1 cellular context compared by ENCODE assay signal in the genomic region with DNA sequence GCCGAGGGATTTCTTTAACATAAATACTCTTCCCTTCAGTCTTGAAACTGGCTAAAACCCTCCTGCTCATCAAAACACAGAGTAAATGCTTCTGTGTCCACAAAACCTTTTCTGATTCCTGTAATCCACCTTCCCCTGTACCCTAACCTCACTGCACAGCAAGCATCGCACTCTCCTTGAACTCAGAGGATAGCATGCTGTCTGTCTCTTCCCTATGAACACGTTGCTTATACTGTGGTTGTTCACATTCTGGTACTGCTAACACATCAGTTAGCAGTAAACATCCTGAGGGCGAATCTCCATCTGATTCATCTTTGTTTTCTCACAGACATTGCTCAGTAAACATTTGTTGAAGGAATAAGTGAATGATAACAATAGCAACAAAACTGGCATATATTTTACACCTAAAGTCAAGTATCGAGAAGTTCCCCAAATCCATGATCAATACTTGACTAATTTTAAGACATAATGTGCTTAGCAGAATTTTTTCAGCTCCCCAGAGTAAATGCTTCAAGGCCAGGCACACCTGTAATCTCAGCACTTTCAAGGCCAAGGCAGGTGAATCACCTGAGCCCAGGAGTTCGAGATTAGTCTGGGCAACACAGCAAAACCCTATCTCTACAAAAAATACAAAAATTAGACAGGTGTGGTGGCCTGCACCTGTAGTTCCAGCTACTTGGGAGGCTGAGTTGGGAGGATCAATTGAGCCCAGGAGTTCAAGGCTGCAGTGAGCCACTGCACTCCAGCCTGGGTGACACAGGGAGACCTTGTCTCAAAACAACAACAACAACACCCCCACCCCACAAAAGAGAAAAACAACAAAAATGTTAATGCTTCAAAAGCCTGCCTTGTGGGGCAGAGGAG.
TF ChIP-seq lines count a peak whose summit lies in the region.

No MANE protein-coding gene starts in this region.

TF ChIP-seq in HepG2, 621 proteins besides CTCF, POLR2A, EP300 and RAD21 (continued from another document and continues in another):
- TF ChIP-seq, protein P1, sequence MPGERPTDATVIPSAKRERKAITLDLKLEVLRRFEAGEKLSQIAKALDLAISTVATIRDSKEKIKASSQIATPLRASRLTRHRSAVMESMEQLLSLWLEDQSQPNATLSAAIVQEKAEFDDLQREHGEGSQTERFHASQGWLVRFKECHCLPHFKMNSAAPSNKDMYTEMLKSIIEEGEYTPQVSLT (CRISPR knock-in tag; IDR thresholded peaks at IDR 0.05; ENCODE audit: borderline replicate concordance, low read depth), result 0 out of 2 replicates have a peak, but pooled peaks have one; percentile 24
- TF ChIP-seq FLYWCH1 (CRISPR knock-in tag; IDR thresholded peaks at IDR 0.05), result no peak
- no peak for TF ChIP-seq PHF8 (CRISPR knock-in tag; IDR thresholded peaks at IDR 0.05)
- TF ChIP-seq HIVEP1 (CRISPR knock-in tag; IDR thresholded peaks at IDR 0.05), result no peak
- no peak for TF ChIP-seq MYC (CRISPR knock-in tag; IDR thresholded peaks at IDR 0.05; ENCODE audit: borderline replicate concordance)
- peak; percentile 79 for TF ChIP-seq SAP130 (CRISPR knock-in tag; IDR thresholded peaks at IDR 0.05; ENCODE audit: low read depth)
- no peak for TF ChIP-seq ZNF224 (CRISPR knock-in tag; IDR thresholded peaks at IDR 0.05)
- no peak for TF ChIP-seq SNAPC2 (CRISPR knock-in tag; IDR thresholded peaks at IDR 0.05)
- no peak for TF ChIP-seq ZNF746 (CRISPR knock-in tag; IDR thresholded peaks at IDR 0.05)
- TF ChIP-seq ZNF367 (CRISPR knock-in tag; IDR thresholded peaks at IDR 0.05; ENCODE audit: borderline replicate concordance), result no peak
- TF ChIP-seq ZFP36 (IDR thresholded peaks at IDR 0.05; ENCODE audit: borderline replicate concordance, low read depth, low read length, partially characterized antibody), result no peak
- no peak for TF ChIP-seq ZNF562 (CRISPR knock-in tag; IDR thresholded peaks at IDR 0.05; ENCODE audit: borderline replicate concordance)
- TF ChIP-seq HOXA5 (CRISPR knock-in tag; IDR thresholded peaks at IDR 0.05), result 0 out of 2 replicates have a peak, but pooled peaks have one; percentile 41
- no peak for TF ChIP-seq ZNF510 (CRISPR knock-in tag; IDR thresholded peaks at IDR 0.05; ENCODE audit: low read depth)
- TF ChIP-seq FOXP1 (IDR thresholded peaks at IDR 0.05), result peak; percentile 24; the same call in 1 of the 2 replicates
- peak; percentile 98 for TF ChIP-seq FOXP1 (CRISPR knock-in tag; IDR thresholded peaks at IDR 0.05)
- peak; percentile 88 for TF ChIP-seq ZKSCAN8 (CRISPR knock-in tag; IDR thresholded peaks at IDR 0.05; ENCODE audit: borderline replicate concordance)
- peak; percentile 39; the same call in 1 of the 2 replicates for TF ChIP-seq KDM3A (CRISPR knock-in tag; IDR thresholded peaks at IDR 0.05; ENCODE audit: low read depth)
- peak; percentile 75; the same call in 1 of the 2 replicates for TF ChIP-seq HDAC2 (CRISPR knock-in tag; IDR thresholded peaks at IDR 0.05)
- no peak for TF ChIP-seq HOXD1 (CRISPR knock-in tag; IDR thresholded peaks at IDR 0.05)
- TF ChIP-seq ZC3H4 (CRISPR knock-in tag; IDR thresholded peaks at IDR 0.05; ENCODE audit: borderline replicate concordance), result no peak
- no peak for TF ChIP-seq MAF1 (CRISPR knock-in tag; IDR thresholded peaks at IDR 0.05; ENCODE audit: borderline replicate concordance)
- no peak for TF ChIP-seq BHLHE40 (IDR thresholded peaks at IDR 0.05; ENCODE audit: low read length)
- no peak for TF ChIP-seq ZNF326 (CRISPR knock-in tag; IDR thresholded peaks at IDR 0.05; ENCODE audit: borderline replicate concordance)
- no peak for TF ChIP-seq CHCHD3 (CRISPR knock-in tag; IDR thresholded peaks at IDR 0.05)
- no peak for TF ChIP-seq POLR2AphosphoS2 (IDR thresholded peaks at IDR 0.05; ENCODE audit: low read depth, low read length)
- TF ChIP-seq RXRB (CRISPR knock-in tag; IDR thresholded peaks at IDR 0.05; ENCODE audit: borderline replicate concordance), result peak; percentile 97
- peak; percentile 27; the same call in 1 of the 2 replicates for TF ChIP-seq ZNF24 (IDR thresholded peaks at IDR 0.05)
- peak; percentile 39; the same call in 1 of the 2 replicates for TF ChIP-seq JUND (CRISPR knock-in tag; IDR thresholded peaks at IDR 0.05)
- TF ChIP-seq THYN1 (CRISPR knock-in tag; IDR thresholded peaks at IDR 0.05; ENCODE audit: borderline replicate concordance, low read depth), result no peak
- TF ChIP-seq ZNF33B (CRISPR knock-in tag; IDR thresholded peaks at IDR 0.05), result 0 out of 2 replicates have a peak, but pooled peaks have one; percentile 61
- TF ChIP-seq, protein P2, sequence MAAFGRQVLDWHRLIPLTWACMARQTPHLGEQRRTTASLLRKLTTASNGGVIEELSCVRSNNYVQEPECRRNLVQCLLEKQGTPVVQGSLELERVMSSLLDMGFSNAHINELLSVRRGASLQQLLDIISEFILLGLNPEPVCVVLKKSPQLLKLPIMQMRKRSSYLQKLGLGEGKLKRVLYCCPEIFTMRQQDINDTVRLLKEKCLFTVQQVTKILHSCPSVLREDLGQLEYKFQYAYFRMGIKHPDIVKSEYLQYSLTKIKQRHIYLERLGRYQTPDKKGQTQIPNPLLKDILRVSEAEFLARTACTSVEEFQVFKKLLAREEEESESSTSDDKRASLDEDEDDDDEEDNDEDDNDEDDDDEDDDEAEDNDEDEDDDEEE (CRISPR knock-in tag; IDR thresholded peaks at IDR 0.05), result no peak
- TF ChIP-seq REXO4 (CRISPR knock-in tag; IDR thresholded peaks at IDR 0.05; ENCODE audit: borderline replicate concordance), result no peak
- TF ChIP-seq ZBTB21 (CRISPR knock-in tag; IDR thresholded peaks at IDR 0.05), result no peak
- TF ChIP-seq, protein P3, sequence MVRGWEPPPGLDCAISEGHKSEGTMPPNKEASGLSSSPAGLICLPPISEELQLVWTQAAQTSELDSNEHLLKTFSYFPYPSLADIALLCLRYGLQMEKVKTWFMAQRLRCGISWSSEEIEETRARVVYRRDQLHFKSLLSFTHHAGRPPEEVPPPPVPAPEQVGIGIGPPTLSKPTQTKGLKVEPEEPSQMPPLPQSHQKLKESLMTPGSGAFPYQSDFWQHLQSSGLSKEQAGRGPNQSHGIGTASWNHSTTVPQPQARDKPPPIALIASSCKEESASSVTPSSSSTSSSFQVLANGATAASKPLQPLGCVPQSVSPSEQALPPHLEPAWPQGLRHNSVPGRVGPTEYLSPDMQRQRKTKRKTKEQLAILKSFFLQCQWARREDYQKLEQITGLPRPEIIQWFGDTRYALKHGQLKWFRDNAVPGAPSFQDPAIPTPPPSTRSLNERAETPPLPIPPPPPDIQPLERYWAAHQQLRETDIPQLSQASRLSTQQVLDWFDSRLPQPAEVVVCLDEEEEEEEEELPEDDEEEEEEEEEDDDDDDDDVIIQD (CRISPR knock-in tag; IDR thresholded peaks at IDR 0.05; ENCODE audit: low read depth), result peak; percentile 66
- no peak for TF ChIP-seq MYNN (CRISPR knock-in tag; IDR thresholded peaks at IDR 0.05; ENCODE audit: low read depth)
- no peak for TF ChIP-seq ZNF484 (CRISPR knock-in tag; IDR thresholded peaks at IDR 0.05; ENCODE audit: borderline replicate concordance, low read depth)
- TF ChIP-seq, protein P4, sequence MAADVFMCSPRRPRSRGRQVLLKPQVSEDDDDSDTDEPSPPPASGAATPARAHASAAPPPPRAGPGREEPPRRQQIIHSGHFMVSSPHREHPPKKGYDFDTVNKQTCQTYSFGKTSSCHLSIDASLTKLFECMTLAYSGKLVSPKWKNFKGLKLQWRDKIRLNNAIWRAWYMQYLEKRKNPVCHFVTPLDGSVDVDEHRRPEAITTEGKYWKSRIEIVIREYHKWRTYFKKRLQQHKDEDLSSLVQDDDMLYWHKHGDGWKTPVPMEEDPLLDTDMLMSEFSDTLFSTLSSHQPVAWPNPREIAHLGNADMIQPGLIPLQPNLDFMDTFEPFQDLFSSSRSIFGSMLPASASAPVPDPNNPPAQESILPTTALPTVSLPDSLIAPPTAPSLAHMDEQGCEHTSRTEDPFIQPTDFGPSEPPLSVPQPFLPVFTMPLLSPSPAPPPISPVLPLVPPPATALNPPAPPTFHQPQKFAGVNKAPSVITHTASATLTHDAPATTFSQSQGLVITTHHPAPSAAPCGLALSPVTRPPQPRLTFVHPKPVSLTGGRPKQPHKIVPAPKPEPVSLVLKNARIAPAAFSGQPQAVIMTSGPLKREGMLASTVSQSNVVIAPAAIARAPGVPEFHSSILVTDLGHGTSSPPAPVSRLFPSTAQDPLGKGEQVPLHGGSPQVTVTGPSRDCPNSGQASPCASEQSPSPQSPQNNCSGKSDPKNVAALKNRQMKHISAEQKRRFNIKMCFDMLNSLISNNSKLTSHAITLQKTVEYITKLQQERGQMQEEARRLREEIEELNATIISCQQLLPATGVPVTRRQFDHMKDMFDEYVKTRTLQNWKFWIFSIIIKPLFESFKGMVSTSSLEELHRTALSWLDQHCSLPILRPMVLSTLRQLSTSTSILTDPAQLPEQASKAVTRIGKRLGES (CRISPR knock-in tag; IDR thresholded peaks at IDR 0.05; ENCODE audit: borderline replicate concordance), result no peak
- no peak for TF ChIP-seq ZNF678 (CRISPR knock-in tag; IDR thresholded peaks at IDR 0.05)
- TF ChIP-seq PRPF4 (IDR thresholded peaks at IDR 0.05; ENCODE audit: low read depth, low read length, poor library complexity, severe bottlenecking), result no peak
- no peak for TF ChIP-seq CCAR2 (optimal IDR thresholded peaks at IDR 0.05; ENCODE audit: low read depth, low read length)
- TF ChIP-seq MATR3 (CRISPR knock-in tag; IDR thresholded peaks at IDR 0.05), result no peak
- no peak for TF ChIP-seq MAFG (CRISPR knock-in tag; IDR thresholded peaks at IDR 0.05)
- TF ChIP-seq, protein P5, sequence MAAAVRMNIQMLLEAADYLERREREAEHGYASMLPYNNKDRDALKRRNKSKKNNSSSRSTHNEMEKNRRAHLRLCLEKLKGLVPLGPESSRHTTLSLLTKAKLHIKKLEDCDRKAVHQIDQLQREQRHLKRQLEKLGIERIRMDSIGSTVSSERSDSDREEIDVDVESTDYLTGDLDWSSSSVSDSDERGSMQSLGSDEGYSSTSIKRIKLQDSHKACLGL (CRISPR knock-in tag; IDR thresholded peaks at IDR 0.05), result no peak
- no peak for TF ChIP-seq ZZZ3 (CRISPR knock-in tag; IDR thresholded peaks at IDR 0.05; ENCODE audit: borderline replicate concordance)
- no peak for TF ChIP-seq ZNF780A (CRISPR knock-in tag; IDR thresholded peaks at IDR 0.05)
- TF ChIP-seq ZNF101 (CRISPR knock-in tag; IDR thresholded peaks at IDR 0.05; ENCODE audit: borderline replicate concordance, low read depth), result no peak
- no peak for TF ChIP-seq ZNF20 (CRISPR knock-in tag; IDR thresholded peaks at IDR 0.05)
- no peak for TF ChIP-seq RBAK (CRISPR knock-in tag; IDR thresholded peaks at IDR 0.05)
- TF ChIP-seq CAMTA2 (CRISPR knock-in tag; IDR thresholded peaks at IDR 0.05; ENCODE audit: borderline replicate concordance), result no peak
- no peak for TF ChIP-seq GLI4 (CRISPR knock-in tag; IDR thresholded peaks at IDR 0.05; ENCODE audit: borderline replicate concordance)
- TF ChIP-seq ZNF879 (CRISPR knock-in tag; IDR thresholded peaks at IDR 0.05), result no peak
- TF ChIP-seq ZNF260 (CRISPR knock-in tag; IDR thresholded peaks at IDR 0.05; ENCODE audit: borderline replicate concordance, low read depth), result no peak
- TF ChIP-seq, protein P6, sequence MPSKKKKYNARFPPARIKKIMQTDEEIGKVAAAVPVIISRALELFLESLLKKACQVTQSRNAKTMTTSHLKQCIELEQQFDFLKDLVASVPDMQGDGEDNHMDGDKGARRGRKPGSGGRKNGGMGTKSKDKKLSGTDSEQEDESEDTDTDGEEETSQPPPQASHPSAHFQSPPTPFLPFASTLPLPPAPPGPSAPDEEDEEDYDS (CRISPR knock-in tag; IDR thresholded peaks at IDR 0.05), result peak; percentile 82
- no peak for TF ChIP-seq ZFP62 (CRISPR knock-in tag; IDR thresholded peaks at IDR 0.05)
- peak; percentile 83 for TF ChIP-seq ARNTL (CRISPR knock-in tag; IDR thresholded peaks at IDR 0.05)
- TF ChIP-seq NR2C2 (CRISPR knock-in tag; IDR thresholded peaks at IDR 0.05; ENCODE audit: borderline replicate concordance), result no peak
- TF ChIP-seq AHR (CRISPR knock-in tag; IDR thresholded peaks at IDR 0.05), result no peak
- peak; percentile 82 for TF ChIP-seq MIXL1 (CRISPR knock-in tag; IDR thresholded peaks at IDR 0.05)
- TF ChIP-seq, protein P7, sequence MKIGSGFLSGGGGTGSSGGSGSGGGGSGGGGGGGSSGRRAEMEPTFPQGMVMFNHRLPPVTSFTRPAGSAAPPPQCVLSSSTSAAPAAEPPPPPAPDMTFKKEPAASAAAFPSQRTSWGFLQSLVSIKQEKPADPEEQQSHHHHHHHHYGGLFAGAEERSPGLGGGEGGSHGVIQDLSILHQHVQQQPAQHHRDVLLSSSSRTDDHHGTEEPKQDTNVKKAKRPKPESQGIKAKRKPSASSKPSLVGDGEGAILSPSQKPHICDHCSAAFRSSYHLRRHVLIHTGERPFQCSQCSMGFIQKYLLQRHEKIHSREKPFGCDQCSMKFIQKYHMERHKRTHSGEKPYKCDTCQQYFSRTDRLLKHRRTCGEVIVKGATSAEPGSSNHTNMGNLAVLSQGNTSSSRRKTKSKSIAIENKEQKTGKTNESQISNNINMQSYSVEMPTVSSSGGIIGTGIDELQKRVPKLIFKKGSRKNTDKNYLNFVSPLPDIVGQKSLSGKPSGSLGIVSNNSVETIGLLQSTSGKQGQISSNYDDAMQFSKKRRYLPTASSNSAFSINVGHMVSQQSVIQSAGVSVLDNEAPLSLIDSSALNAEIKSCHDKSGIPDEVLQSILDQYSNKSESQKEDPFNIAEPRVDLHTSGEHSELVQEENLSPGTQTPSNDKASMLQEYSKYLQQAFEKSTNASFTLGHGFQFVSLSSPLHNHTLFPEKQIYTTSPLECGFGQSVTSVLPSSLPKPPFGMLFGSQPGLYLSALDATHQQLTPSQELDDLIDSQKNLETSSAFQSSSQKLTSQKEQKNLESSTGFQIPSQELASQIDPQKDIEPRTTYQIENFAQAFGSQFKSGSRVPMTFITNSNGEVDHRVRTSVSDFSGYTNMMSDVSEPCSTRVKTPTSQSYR (CRISPR knock-in tag; IDR thresholded peaks at IDR 0.05; ENCODE audit: borderline replicate concordance), result 0 out of 2 replicates have a peak, but pooled peaks have one; percentile 6
- no peak for TF ChIP-seq ZNF143 (CRISPR knock-in tag; IDR thresholded peaks at IDR 0.05)
